ENCODE assay signal across 8 cellular contexts in genomic region chr12:121804417-121805111, GRCh38. TPM values are rescaled to one million over a fixed set of nuclear protein-coding genes. Genes with fewer than 3 reads are reported as not detected.
DNase-seq lines count a peak whose midpoint lies in the region; ATAC-seq and TF ChIP-seq lines count a peak whose summit lies in the region.

No MANE protein-coding gene starts in this region.

- DNase-seq in Caki2 (ENCODE audit: low read depth) (peak; percentile 45), KBM-7 (peak; percentile 55), endodermal cell (peak; percentile 77), myocyte (ENCODE audit: low read depth) (peak; percentile 40), GM19240 (ENCODE audit: insufficient read length, low spot score) (no peak)
- DNase-seq in activated CD4-positive, alpha-beta T cell treated with anti-CD3 and anti-CD28 coated beads, Interleukin-2, amount 10 ng/mL, durations not matched to agents 7 days and 5 days, result peak; percentile 56

- peak overlapping the region; percentile 96 for H3K27ac Mint-ChIP-seq in activated CD4-positive, alpha-beta T cell treated with anti-CD3 and anti-CD28 coated beads, Interleukin-2, amount 10 ng/mL, durations not matched to agents 7 days and 5 days
- H3K27ac Mint-ChIP-seq in endodermal cell, result peak overlapping the region; percentile 91

- H3K36me3 Mint-ChIP-seq in activated CD4-positive, alpha-beta T cell treated with anti-CD3 and anti-CD28 coated beads, Interleukin-2, amount 10 ng/mL, durations not matched to agents 7 days and 5 days (ENCODE audit: low read depth), result peaks cover 44% of the 10 kb centered on the region
- H3K36me3 Mint-ChIP-seq in endodermal cell (ENCODE audit: low read depth), result peaks cover 22% of the 10 kb centered on the region

- H3K4me3 ChIP-seq in endodermal cell (ENCODE audit: low read length), result peak overlapping the region; percentile 87
- peak overlapping the region; percentile 97 for H3K4me3 ChIP-seq in urinary bladder (ENCODE audit: low read depth, low read length)

- in situ Hi-C loops in Caki2 (cut with HindIII; ENCODE audit: low pct_unique_long_range_greater_than_20kb, low sequenced_read_pairs), result no loop called here
- in situ Hi-C loops in KBM-7 (cut with MboI; ENCODE audit: low pct_unique_long_range_greater_than_20kb, low sequenced_read_pairs), result no loop called here

- WGBS in endodermal cell (ENCODE audit: insufficient coverage in 1 of 2, insufficient read length in 1 of 2), 2 experiments, result 0% methylated on average over 2 to 54 of the region's 63 CpGs
- under 1% methylated on average over 63 of the region's 63 CpGs for WGBS in urinary bladder

- no peaks in the 10 kb centered on the region for H3K27me3 Mint-ChIP-seq in activated CD4-positive, alpha-beta T cell treated with anti-CD3 and anti-CD28 coated beads, Interleukin-2, amount 10 ng/mL, durations not matched to agents 7 days and 5 days
- H3K27me3 Mint-ChIP-seq in endodermal cell (ENCODE audit: insufficient read depth), result no peaks in the 10 kb centered on the region

- no peaks in the 10 kb centered on the region for H3K9me3 ChIP-seq in endodermal cell (ENCODE audit: control insufficient read depth, low read length)

- peak overlapping the region; percentile 75 for H3K9ac ChIP-seq in endodermal cell (ENCODE audit: extremely low read depth, low read length, poor library complexity, severe bottlenecking)

- H3K27ac ChIP-seq in endodermal cell (ENCODE audit: low read depth, low read length) (no peak overlapping the region), urinary bladder (ENCODE audit: low read depth) (peak overlapping the region; percentile 100)

- H3K4me1 ChIP-seq in endodermal cell (ENCODE audit: control insufficient read depth, insufficient read depth, low read length) (no peaks in the 10 kb centered on the region), urinary bladder (ENCODE audit: insufficient read depth) (peaks cover 2% of the 10 kb centered on the region)

- H3K9me3 Mint-ChIP-seq in activated CD4-positive, alpha-beta T cell treated with anti-CD3 and anti-CD28 coated beads, Interleukin-2, amount 10 ng/mL, durations not matched to agents 7 days and 5 days, result no peaks in the 10 kb centered on the region
- no peaks in the 10 kb centered on the region for H3K9me3 Mint-ChIP-seq in endodermal cell

- H3K4me1 Mint-ChIP-seq in activated CD4-positive, alpha-beta T cell treated with anti-CD3 and anti-CD28 coated beads, Interleukin-2, amount 10 ng/mL, durations not matched to agents 7 days and 5 days, result peaks cover 27% of the 10 kb centered on the region
- H3K4me1 Mint-ChIP-seq in endodermal cell, result peaks cover 14% of the 10 kb centered on the region

- no peaks in the 10 kb centered on the region for H3K27me3 ChIP-seq in endodermal cell (ENCODE audit: control insufficient read depth, insufficient read depth, low read length, poor library complexity, severe bottlenecking)

- no peak for ATAC-seq in GM18868 (IDR thresholded peaks at IDR 0.05; ENCODE audit: unreplicated experiment)

- no peak for TF ChIP-seq CTCF in endodermal cell (conservative IDR thresholded peaks at IDR 0.05)

- POLR2A ChIA-PET in activated CD4-positive, alpha-beta T cell treated with anti-CD3 and anti-CD28 coated beads, Interleukin-2, amount 10 ng/mL, durations not matched to agents 7 days and 5 days (lab: Charles Lee), result interaction anchor here (5.5 kb wide), 1 partner anchor 10 kb away, joined by 21 read pairs; no protein-coding TSS in a partner anchor

- peaks cover 17% of the 10 kb centered on the region for H3K36me3 ChIP-seq in endodermal cell (ENCODE audit: control insufficient read depth, insufficient read depth, low read length)
- peaks cover 3% of the 10 kb centered on the region for H3K36me3 ChIP-seq in urinary bladder (ENCODE audit: insufficient read depth)

- H3K4me3 Mint-ChIP-seq in activated CD4-positive, alpha-beta T cell treated with anti-CD3 and anti-CD28 coated beads, Interleukin-2, amount 10 ng/mL, durations not matched to agents 7 days and 5 days, result peak overlapping the region; percentile 79
- H3K4me3 Mint-ChIP-seq in endodermal cell, result peak overlapping the region; percentile 91

- CTCF ChIA-PET in activated CD4-positive, alpha-beta T cell treated with anti-CD3 and anti-CD28 coated beads, Interleukin-2, amount 10 ng/mL, durations not matched to agents 7 days and 5 days (lab: Charles Lee), result interaction anchor here (0.6 to 28.3 kb wide), 4 partner anchors 21 to 933 kb away, joined by 3 to 1058 read pairs (median 5); partner anchors contain the start of genes CFAP251 and RHOF

RNA-seq across cellular contexts. Expression of gene SETD1B, which starts 0.8 kb away (rescaled TPM):
- 0.61 and 3.4 TPM in 2 replicates for total RNA-seq in Caki2 (2014; rRNA removed; shearing (Covaris generic); ENCODE audit: low replicate concordance)
- total RNA-seq in activated CD4-positive, alpha-beta T cell treated with anti-CD3 and anti-CD28 coated beads, Interleukin-2, amount 10 ng/mL, durations not matched to agents 7 days and 5 days, result 10 to 100 TPM; 32.6 to 34.1 TPM
- total RNA-seq in endodermal cell (10 to 100 TPM; 30.7 to 32.6 TPM), myocyte (3.9 and 4.0 TPM in 2 replicates), urinary bladder (4.3 TPM)
- 10.6 TPM for polyA plus RNA-seq in endodermal cell (2013, experiment 1 of 2)
- 10.3 TPM for polyA plus RNA-seq in endodermal cell (2013, experiment 2 of 2)
- polyA plus RNA-seq in myocyte (2012), result 7.4 TPM
- polyA plus RNA-seq in urinary bladder, result 25.3 TPM

RNA-seq across cellular contexts. Expression of gene RHOF, which starts 11.1 kb away (rescaled TPM):
- total RNA-seq in Caki2 (2014; rRNA removed; shearing (Covaris generic); ENCODE audit: low replicate concordance), result 54.8 and 81.4 TPM in 2 replicates
- 100 to 1,000 TPM; 132 to 148 TPM for total RNA-seq in activated CD4-positive, alpha-beta T cell treated with anti-CD3 and anti-CD28 coated beads, Interleukin-2, amount 10 ng/mL, durations not matched to agents 7 days and 5 days
- total RNA-seq in endodermal cell, result 10 to 100 TPM; 31.0 to 35.6 TPM
- 24.1 TPM for polyA plus RNA-seq in endodermal cell (2013, experiment 1 of 2)
- polyA plus RNA-seq in endodermal cell (2013, experiment 2 of 2), result 19.1 TPM
- 2.3 and 2.4 TPM in 2 replicates for total RNA-seq in myocyte
- polyA plus RNA-seq in myocyte (2012), result 2.7 TPM
- total RNA-seq in urinary bladder, result 11.7 TPM
- 7.9 TPM for polyA plus RNA-seq in urinary bladder

RNA-seq across cellular contexts. Expression of gene HPD, which starts 54.1 kb away (rescaled TPM):
- total RNA-seq in Caki2 (2014; rRNA removed; shearing (Covaris generic); ENCODE audit: low replicate concordance), result 12.7 and 13.4 TPM in 2 replicates
- total RNA-seq in activated CD4-positive, alpha-beta T cell treated with anti-CD3 and anti-CD28 coated beads, Interleukin-2, amount 10 ng/mL, durations not matched to agents 7 days and 5 days, result not detected
- total RNA-seq in endodermal cell (under 1 TPM; 0.55 to 0.71 TPM), myocyte (0.13 TPM in 1 of 2 replicates, not detected in the other), urinary bladder (not detected)
- polyA plus RNA-seq in endodermal cell (2013, experiment 1 of 2), result 0.32 TPM
- polyA plus RNA-seq in endodermal cell (2013, experiment 2 of 2), result 0.21 TPM
- 0.20 TPM for polyA plus RNA-seq in myocyte (2012)
- 4.0 TPM for polyA plus RNA-seq in urinary bladder
